1 cellular context compared by ENCODE assay signal in genomic region chr6:3825331-3825831, GRCh38.
TF ChIP-seq lines count a peak whose summit lies in the region.

No MANE protein-coding gene starts in this region.

TF ChIP-seq in GM23338, 12 proteins besides CTCF, POLR2A, EP300 and RAD21 (continued from another document):
- TF ChIP-seq ZNF462 (CRISPR knock-in tag; IDR thresholded peaks at IDR 0.05): no peak
- no peak for TF ChIP-seq ZNF331 (CRISPR knock-in tag; IDR thresholded peaks at IDR 0.05; ENCODE audit: low read depth)
- no peak for TF ChIP-seq ETS1 (IDR thresholded peaks at IDR 0.05)
- no peak for TF ChIP-seq EZH2phosphoT487 (IDR thresholded peaks at IDR 0.05; ENCODE audit: unreplicated experiment)
- no peak for TF ChIP-seq POLR2AphosphoS5 (IDR thresholded peaks at IDR 0.05; ENCODE audit: low read depth)
- no peak for TF ChIP-seq EZH2 (IDR thresholded peaks at IDR 0.05; ENCODE audit: low read depth, unreplicated experiment)
- no peak for TF ChIP-seq ZNF114 (CRISPR knock-in tag; IDR thresholded peaks at IDR 0.05)
- TF ChIP-seq STAT1 (IDR thresholded peaks at IDR 0.05; ENCODE audit: unreplicated experiment): no peak
- TF ChIP-seq CREB1 (CRISPR knock-in tag; IDR thresholded peaks at IDR 0.05; ENCODE audit: low read depth): no peak
- no peak for TF ChIP-seq NANOG (IDR thresholded peaks at IDR 0.05; ENCODE audit: borderline replicate concordance)
TF ChIP-seq in GM23338: peak in this region for 0.
